ENCODE assay signal across 8 cellular contexts in genomic region chr18:33231474-33232317, GRCh38.
DNase-seq lines count a peak whose midpoint lies in the region; ATAC-seq and TF ChIP-seq lines count a peak whose summit lies in the region.

No MANE protein-coding gene starts in this region.

- peak; percentile 97 for ATAC-seq in HG02759 (IDR thresholded peaks at IDR 0.05; ENCODE audit: unreplicated experiment)

- TF ChIP-seq POLR2A in NB4 (IDR thresholded peaks at IDR 0.05; ENCODE audit: extremely low read depth, insufficient read length), result no peak

- H3K9me3 ChIP-seq in SK-N-MC (ENCODE audit: low read depth, low read length), result no peaks in the 10 kb centered on the region

- TF ChIP-seq CTCF in GM13976 (IDR thresholded peaks at IDR 0.05; ENCODE audit: borderline replicate concordance, control extremely low read depth, extremely low read depth, insufficient read depth, missing control alignments) (peak; percentile 81), NB4 (IDR thresholded peaks at IDR 0.05; ENCODE audit: low read depth, low read length) (peak; percentile 86), kidney epithelial cell (IDR thresholded peaks at IDR 0.05; ENCODE audit: insufficient read depth, low read length, poor library complexity, severe bottlenecking) (peak; percentile 93)

- in situ Hi-C loops in GM13976 (cut with MboI; ENCODE audit: low sequenced_read_pairs, unreplicated experiment) (loop anchor here (25.0 kb wide), 1 partner anchor 506 kb away; no protein-coding TSS in a partner anchor), T47D (cut with HindIII; ENCODE audit: low pct_unique_long_range_greater_than_20kb, low sequenced_read_pairs) (no loop called here)

- no peaks in the 10 kb centered on the region for H3K36me3 ChIP-seq in SK-N-MC (ENCODE audit: insufficient read depth, low read length)
- H3K36me3 ChIP-seq in kidney epithelial cell (ENCODE audit: control insufficient read depth, insufficient read depth, low read length), result no peaks in the 10 kb centered on the region

- H3K4me3 ChIP-seq in NB4 (ENCODE audit: low read depth, low read length) (no peak overlapping the region), SK-N-MC (0 out of 2 replicates have a peak overlapping the region, but pooled peaks have one; percentile 9), kidney epithelial cell (ENCODE audit: low read depth, low read length) (no peak overlapping the region)

- DNase-seq in AG08396 (ENCODE audit: low spot score) (peak; percentile 21), GM13976 (ENCODE audit: low spot score) (peak; percentile 37), NB4 (ENCODE audit: low read depth) (peak; percentile 66), SK-N-MC (ENCODE audit: low read depth, low spot score) (peak; percentile 64), T47D (ENCODE audit: low read depth in 1 of 2, low spot score in 1 of 2) (peak; percentile 9 to 70), kidney epithelial cell (ENCODE audit: low read depth) (peak; percentile 29)
- DNase-seq in stimulated activated CD4-positive, alpha-beta T cell treated with anti-CD3 and anti-CD28 coated beads, Interleukin-1b, Interleukin-23, amount 100 ng/mL, for 4 hours (ENCODE audit: low read depth in 2 of 2), result peak; percentile 2 to 6

- no peak overlapping the region for H3K27ac ChIP-seq in SK-N-MC

- H3K27me3 ChIP-seq in kidney epithelial cell (ENCODE audit: control insufficient read depth, insufficient read depth, low read length), result no peaks in the 10 kb centered on the region

- no peak overlapping the region for H3K9ac ChIP-seq in SK-N-MC (ENCODE audit: insufficient read length)

Comparison
In these comparisons a context has a peak if more than half of its experiments do, and no peak if none do; other contexts are left out.
1. DNase-seq: peak in every context shown above with its lines; median percentile 66 in NB4; 64 in SK-N-MC; 40 in T47D; 37 in GM13976; 29 in kidney epithelial cell; 21 in AG08396; 4 in stimulated activated CD4-positive, alpha-beta T cell treated with anti-CD3 and anti-CD28 coated beads, Interleukin-1b, Interleukin-23, amount 100 ng/mL, for 4 hours.